ENCODE assay signal across 13 cellular contexts in genomic region chr10:103522006-103522405, GRCh38. TPM values are rescaled to one million over a fixed set of nuclear protein-coding genes. Genes with fewer than 3 reads are reported as not detected.
"Had no signal": no experiment of that assay in that cellular context is flagged by ENCODE, and none has a peak within 500 bp of the region (broad histone marks: within the 10 kb centered on the region; RNA-seq: fewer than 3 reads in every experiment).

No MANE protein-coding gene starts in this region.

RNA-seq across cellular contexts. Expression of gene CALHM3, which starts 43.0 kb away (rescaled TPM):
- total RNA-seq: activated B cell treated with CpG ODN at 0.5 μM for 24 hours; activated CD8-positive, alpha-beta T cell treated with anti-CD3 and anti-CD28 coated beads for 36 hours; activated naive CD4-positive, alpha-beta T cell treated with anti-CD3 and anti-CD28 coated beads for 36 hours; activated naive CD8-positive, alpha-beta T cell treated with anti-CD3 and anti-CD28 coated beads for 36 hours; activated T-cell treated with anti-CD3 and anti-CD28 coated beads, Interleukin-2, amount 50 U/mL, for 4 hours; activated T-helper 17 cell treated with anti-CD3 and anti-CD28 coated beads, Interleukin-2, amount 50 U/mL, for 72 hours; adrenal gland; aorta; colonic mucosa; esophagus muscularis mucosa; gastroesophageal sphincter; glomerular endothelial cell; T-helper 17 cell had no signal
- polyA plus RNA-seq: aorta had no signal
